8 cellular contexts compared by ENCODE assay signal in the genomic region with DNA sequence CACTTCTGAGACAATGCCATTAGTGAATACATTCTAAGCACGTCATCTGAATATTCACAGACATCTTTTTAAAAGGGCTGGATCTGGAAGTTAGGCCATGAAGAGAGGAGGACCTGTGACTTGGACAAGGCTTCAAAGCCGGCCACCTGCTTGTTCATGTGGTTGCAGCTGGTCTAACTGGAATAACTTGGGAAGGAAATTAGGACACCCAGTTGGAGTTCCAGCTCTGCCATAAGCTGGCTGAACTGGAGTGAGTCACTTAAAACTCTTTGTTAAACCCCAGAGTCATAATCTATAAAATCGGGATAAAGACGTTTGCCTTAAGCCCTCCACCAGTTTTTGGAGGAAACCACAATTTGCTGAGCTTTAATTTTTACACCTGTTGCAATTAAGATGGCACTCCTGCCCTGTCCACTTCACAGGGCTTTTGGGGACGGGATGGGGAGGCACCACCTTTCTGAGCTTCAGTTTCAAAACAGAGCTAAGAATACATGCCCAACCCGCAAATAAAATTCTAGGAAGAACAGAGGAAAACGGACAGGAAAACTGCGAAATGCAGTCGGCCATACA. TPM values are rescaled to one million over a fixed set of nuclear protein-coding genes. Genes with fewer than 3 reads are reported as not detected.
A peak's percentile ranks its signal among the peaks of the same experiment; 100 is the strongest.
DNase-seq lines count a peak whose midpoint lies in the region; ATAC-seq and TF ChIP-seq lines count a peak whose summit lies in the region.

No MANE protein-coding gene starts in this region.

- H3K36me3 ChIP-seq in SJSA1 = peaks cover 5% of the 10 kb centered on the region

- peaks cover 11% of the 10 kb centered on the region; the same call in 1 of the 2 replicates for H3K4me1 ChIP-seq in SJSA1 (replicated peaks)

- H3K4me3 ChIP-seq in AG10803 (ENCODE audit: low read length) (peak overlapping the region; percentile 88), SJSA1 (peak overlapping the region; percentile 98), fibroblast of villous mesenchyme (ENCODE audit: low read depth, low read length) (peak overlapping the region; percentile 82), retinal pigment epithelial cell (ENCODE audit: low read length) (peak overlapping the region; percentile 87)

- no peaks in the 10 kb centered on the region for H3K9me3 ChIP-seq in SJSA1 (replicated peaks)

- H3K27me3 ChIP-seq in SJSA1 (replicated peaks) = no peaks in the 10 kb centered on the region

- DNase-seq in AG10803 (ENCODE audit: low read depth) = no peak
- DNase-seq in SJSA1 (ENCODE audit: low read depth in 1 of 2, low spot score in 2 of 2) = no peak
- no peak for DNase-seq in fibroblast of villous mesenchyme (ENCODE audit: low read depth)
- DNase-seq in retinal pigment epithelial cell (ENCODE audit: low read depth) = no peak
- DNase-seq in activated CD4-positive, CD25-positive, alpha-beta regulatory T cell treated with anti-CD3 and anti-CD28 coated beads, Interleukin-2, amount 50 U/mL, for 72 hours = no peak
- no peak for DNase-seq in AML-193 (lab: John Stamatoyannopoulos, UW)

- peak; percentile 2 for ATAC-seq in GM21529 (IDR thresholded peaks at IDR 0.05; ENCODE audit: unreplicated experiment)
- no peak for ATAC-seq in GM21390 (IDR thresholded peaks at IDR 0.05; ENCODE audit: unreplicated experiment)

- H3K27ac ChIP-seq in SJSA1 = no peak overlapping the region

- TF ChIP-seq CTCF in AG10803 (conservative IDR thresholded peaks at IDR 0.05; ENCODE audit: low read length) = no peak
- no peak for TF ChIP-seq CTCF in fibroblast of villous mesenchyme (IDR thresholded peaks at IDR 0.05; ENCODE audit: insufficient read depth, low read depth, low read length)
- TF ChIP-seq CTCF in retinal pigment epithelial cell (conservative IDR thresholded peaks at IDR 0.05; ENCODE audit: low read depth, low read length) = no peak

RNA-seq across cellular contexts. Expression of a gene that starts 0.5 kb away (rescaled TPM):
- 10.9 and 16.1 TPM in 2 replicates for total RNA-seq in SJSA1 (2014; rRNA removed; shearing (Covaris generic))
- 23.5 and 35.0 TPM in 2 replicates for total RNA-seq in fibroblast of villous mesenchyme
